29 cellular contexts compared by ENCODE assay signal in the genomic region with DNA sequence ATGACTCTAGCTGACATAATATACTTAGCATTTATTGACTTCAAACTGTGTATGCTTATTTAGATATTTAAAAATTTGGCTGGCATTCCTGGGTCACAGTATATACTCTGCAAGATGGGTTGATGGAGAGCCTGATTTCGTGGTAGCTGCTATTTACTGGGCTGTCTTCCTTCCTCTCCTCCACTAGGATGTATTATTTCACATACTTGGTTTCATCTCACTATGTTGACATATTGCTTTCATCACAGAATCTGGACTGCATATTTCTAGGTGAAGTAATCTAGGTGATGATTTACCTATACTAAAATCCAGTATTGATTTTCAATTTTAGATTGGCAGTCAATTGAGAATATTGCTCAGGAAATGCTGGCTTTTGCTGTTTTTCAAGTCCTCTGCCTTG.
"Had no signal": no experiment of that assay in that cellular context is flagged by ENCODE, and none has a peak within 500 bp of the region (broad histone marks: within the 10 kb centered on the region; RNA-seq: fewer than 3 reads in every experiment).

No MANE protein-coding gene starts in this region.

- H3K4me3 Mint-ChIP-seq: activated CD4-positive, alpha-beta T cell treated with anti-CD3 and anti-CD28 coated beads, Interleukin-2, amount 10 ng/mL, durations not matched to agents 24 days and 14 days; activated CD8-positive, alpha-beta T cell treated with anti-CD3 and anti-CD28 coated beads for 36 hours; activated naive CD8-positive, alpha-beta T cell treated with anti-CD3 and anti-CD28 coated beads for 36 hours; activated T-cell treated with anti-CD3 and anti-CD28 coated beads, Interleukin-2, amount 50 U/mL, for 72 hours; activated T-helper 17 cell treated with anti-CD3 and anti-CD28 coated beads, Interleukin-2, amount 50 U/mL, for 72 hours had no signal

- H3K36me3 ChIP-seq: brain microvascular endothelial cell, MG63, SJCRH30, WERI-Rb-1 had no signal

- ATAC-seq: activated CD8-positive, alpha-beta T cell treated with anti-CD3 and anti-CD28 coated beads for 36 hours; activated T-cell treated with anti-CD3 and anti-CD28 coated beads, Interleukin-2, amount 50 U/mL, for 72 hours; activated T-helper 17 cell treated with anti-CD3 and anti-CD28 coated beads, Interleukin-2, amount 50 U/mL, for 72 hours; Panc1 had no signal

- H3K27me3 ChIP-seq: brain microvascular endothelial cell, MG63, SJCRH30 had no signal

- H3K27me3 Mint-ChIP-seq: activated T-helper 17 cell treated with anti-CD3 and anti-CD28 coated beads, Interleukin-2, amount 50 U/mL, for 72 hours had no signal

- H3K9me3 Mint-ChIP-seq: activated CD4-positive, alpha-beta T cell treated with anti-CD3 and anti-CD28 coated beads, Interleukin-2, amount 10 ng/mL, durations not matched to agents 24 days and 14 days; activated CD8-positive, alpha-beta T cell treated with anti-CD3 and anti-CD28 coated beads for 36 hours; activated naive CD8-positive, alpha-beta T cell treated with anti-CD3 and anti-CD28 coated beads for 36 hours; activated T-cell treated with anti-CD3 and anti-CD28 coated beads, Interleukin-2, amount 50 U/mL, for 72 hours; activated T-helper 17 cell treated with anti-CD3 and anti-CD28 coated beads, Interleukin-2, amount 50 U/mL, for 72 hours had no signal

- H3K36me3 Mint-ChIP-seq: activated naive CD8-positive, alpha-beta T cell treated with anti-CD3 and anti-CD28 coated beads for 36 hours had no signal

- H3K4me1 Mint-ChIP-seq: activated CD4-positive, alpha-beta T cell treated with anti-CD3 and anti-CD28 coated beads, Interleukin-2, amount 10 ng/mL, durations not matched to agents 24 days and 14 days; activated naive CD8-positive, alpha-beta T cell treated with anti-CD3 and anti-CD28 coated beads for 36 hours had no signal

- DNase-seq: activated CD4-positive, alpha-beta T cell treated with anti-CD3 and anti-CD28 coated beads, Interleukin-2, amount 10 ng/mL, durations not matched to agents 24 days and 14 days; activated CD4-positive, alpha-beta T cell treated with anti-CD3 and anti-CD28 coated beads, Interleukin-2, amount 50 U/mL, for 4 hours; activated CD8-positive, alpha-beta T cell treated with anti-CD3 and anti-CD28 coated beads for 36 hours; activated effector memory CD4-positive, alpha-beta T cell treated with anti-CD3 and anti-CD28 coated beads, Interleukin-2, amount 50 U/mL, for 16 hours; activated naive CD4-positive, alpha-beta T cell; activated naive CD4-positive, alpha-beta T cell treated with anti-CD3 and anti-CD28 coated beads, Interleukin-2, amount 50 U/mL, for 16 hours; activated naive CD8-positive, alpha-beta T cell treated with anti-CD3 and anti-CD28 coated beads for 36 hours; activated T-cell treated with anti-CD3 and anti-CD28 coated beads, Interleukin-2, amount 50 U/mL, for 1 hour; activated T-cell treated with anti-CD3 and anti-CD28 coated beads, Interleukin-2, amount 50 U/mL, for 72 hours; amniotic stem cell; aorta; brain microvascular endothelial cell; central memory CD4-positive, alpha-beta T cell; Kasumi-1; MG63; NCI-H1048; NCI-H1105 treated with DMSO at 0.1 percent for 48 hours; NCI-H1436; NCI-H1694; NCI-H1930; NCI-H2081 treated with DMSO at 0.1 percent for 48 hours; NCI-H345; NCI-H524 treated with DMSO at 0.1 percent for 48 hours; SHP77; SJCRH30; WERI-Rb-1 had no signal

- H3K27ac ChIP-seq: brain microvascular endothelial cell, SJCRH30, SK-N-MC, WERI-Rb-1 had no signal

- H3K4me1 ChIP-seq: SJCRH30 had no signal

- H3K27ac Mint-ChIP-seq: activated CD4-positive, alpha-beta T cell treated with anti-CD3 and anti-CD28 coated beads, Interleukin-2, amount 10 ng/mL, durations not matched to agents 24 days and 14 days; activated CD8-positive, alpha-beta T cell treated with anti-CD3 and anti-CD28 coated beads for 36 hours; activated naive CD8-positive, alpha-beta T cell treated with anti-CD3 and anti-CD28 coated beads for 36 hours; activated T-cell treated with anti-CD3 and anti-CD28 coated beads, Interleukin-2, amount 50 U/mL, for 72 hours; activated T-helper 17 cell treated with anti-CD3 and anti-CD28 coated beads, Interleukin-2, amount 50 U/mL, for 72 hours had no signal

- H3K9me3 ChIP-seq: MG63, SJCRH30 had no signal

- H3K4me3 ChIP-seq: MG63, SJCRH30, SK-N-MC had no signal
